Comparison of ENCODE assay signal across 14 cellular contexts in the genomic region with DNA sequence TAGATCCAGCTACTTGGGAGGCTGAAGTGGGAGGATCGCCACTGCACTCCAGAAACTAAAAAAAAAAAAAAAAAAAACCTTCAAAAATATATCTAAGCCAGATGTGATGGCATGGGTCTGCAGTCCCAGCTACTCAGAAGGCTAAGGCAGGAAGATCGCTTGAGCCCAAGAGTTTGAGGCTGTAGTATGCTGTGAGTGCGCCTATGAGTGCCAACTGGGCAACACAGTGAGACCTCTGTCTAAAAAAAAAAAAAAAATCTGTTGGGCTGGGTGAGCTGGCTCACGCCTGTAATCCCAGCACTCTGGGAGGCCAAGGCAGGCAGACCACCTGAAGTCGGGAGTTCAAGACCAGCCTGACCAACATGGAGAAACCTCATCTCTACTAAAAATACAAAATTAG. TPM values are rescaled to one million over a fixed set of nuclear protein-coding genes. Genes with fewer than 3 reads are reported as not detected.
DNase-seq lines count a peak whose midpoint lies in the region; ATAC-seq, FAIRE-seq and TF ChIP-seq lines count a peak whose summit lies in the region.
"Had no signal": no experiment of that assay in that cellular context is flagged by ENCODE, and none has a peak within 500 bp of the region (broad histone marks: within the 10 kb centered on the region; RNA-seq: fewer than 3 reads in every experiment).

No MANE protein-coding gene starts in this region.

- no peak for DNase-seq in activated T-cell treated with anti-CD3 and anti-CD28 coated beads, Interleukin-2, amount 50 U/mL, for 72 hours
- no peak for DNase-seq in activated T-cell treated with anti-CD3 and anti-CD28 coated beads, Interleukin-2, amount 50 U/mL, for 1 hour
- DNase-seq in K562 (ENCODE audit: extremely low read depth in 1 of 4, low spot score in 3 of 4) = no peak
- peak; percentile 14 for DNase-seq in sigmoid colon
- no peak for DNase-seq in kidney glomerular epithelial cell (lab: John Stamatoyannopoulos, UW)
- DNase-seq: 8988T; AML-193; CD4-positive, CD25-positive, alpha-beta regulatory T cell; DMS53; GF-D8 had no signal

- peak overlapping the region; percentile 44 for H3K27ac Mint-ChIP-seq in activated T-cell treated with anti-CD3 and anti-CD28 coated beads, Interleukin-2, amount 50 U/mL, for 72 hours

- H3K27me3 Mint-ChIP-seq in activated T-cell treated with anti-CD3 and anti-CD28 coated beads, Interleukin-2, amount 50 U/mL, for 72 hours (ENCODE audit: low read depth) = no peaks in the 10 kb centered on the region
- H3K27me3 Mint-ChIP-seq: CD4-positive, CD25-positive, alpha-beta regulatory T cell; IgD-negative memory B cell had no signal

- H3K4me1 ChIP-seq in K562 (replicated peaks in 1 of 2; ENCODE audit: control insufficient read depth in 2 of 2, insufficient read depth in 2 of 2, low read length in 2 of 2) (peaks cover 21 to 23% of the 10 kb centered on the region in 2 experiments), sigmoid colon (peaks cover 0 to 48% (median 45%) of the 10 kb centered on the region in 4 donors)

- no peak overlapping the region for H3K27ac ChIP-seq in K562 (ENCODE audit: extremely low read depth, low read depth, low read length)
- no peak overlapping the region for H3K27ac ChIP-seq in sigmoid colon
- H3K27ac ChIP-seq: BLaER1 treated with 17β-estradiol and CSF1 and Interleukin-3, amounts not matched to agents 10 nM and 100 nM had no signal

- H3K79me2 ChIP-seq in K562 (ENCODE audit: control insufficient read depth, insufficient read depth, low read length) = peaks cover 94% of the 10 kb centered on the region

- ATAC-seq in activated T-cell treated with anti-CD3 and anti-CD28 coated beads, Interleukin-2, amount 50 U/mL, for 72 hours (replicated peaks in 1 of 2) = no peak
- ATAC-seq in K562 = no peak
- no peak for ATAC-seq in HG03196 (IDR thresholded peaks at IDR 0.05; ENCODE audit: unreplicated experiment)
- ATAC-seq: HCT116 had no signal

- H3K27me3 ChIP-seq in K562 (ENCODE audit: control insufficient read depth in 2 of 2, insufficient read depth in 2 of 2, low read length in 2 of 2) (no peaks in the 10 kb centered on the region), sigmoid colon (no peaks in the 10 kb centered on the region)
- H3K27me3 ChIP-seq: BLaER1 treated with 17β-estradiol and CSF1 and Interleukin-3, amounts not matched to agents 10 nM and 100 nM had no signal

- no peak overlapping the region for H3K4me2 ChIP-seq in K562 (ENCODE audit: insufficient read depth, low read length)

- CTCF ChIA-PET in K562 (lab: Yijun Ruan, JAX; ENCODE audit: low intra/inter-chr PET ratio) = interaction anchor here (0.6 kb wide), 1 partner anchor 161 kb away, joined by 4 read pairs; no protein-coding TSS in a partner anchor

- H3K4me3 Mint-ChIP-seq in activated T-cell treated with anti-CD3 and anti-CD28 coated beads, Interleukin-2, amount 50 U/mL, for 72 hours = no peak overlapping the region

- no TSS peak for BruUV-seq in K562 (replicated peaks; lab: Mats Ljungman, UMichigan)

- H3K9me3 ChIP-seq in K562 (replicated peaks; ENCODE audit: control insufficient read depth, insufficient read depth, low read depth, low read length) (no peaks in the 10 kb centered on the region), sigmoid colon (no peaks in the 10 kb centered on the region)
- H3K9me3 ChIP-seq: BLaER1 treated with 17β-estradiol and CSF1 and Interleukin-3, amounts not matched to agents 10 nM and 100 nM had no signal

- WGBS in K562 (ENCODE audit: insufficient coverage, low coverage, missing lambda C conversion rate) = 96% methylated on average over 4 of the region's 5 CpGs
- 93 to 96% methylated on average over 5 of the region's 5 CpGs for WGBS in sigmoid colon, 2 donors

- peaks cover 13% of the 10 kb centered on the region for H4K20me1 ChIP-seq in K562 (replicated peaks; ENCODE audit: control insufficient read depth, insufficient read depth, low read length)

- POLR2A ChIA-PET in K562 (lab: Yijun Ruan, JAX) = interaction anchor here (0.6 to 6.2 kb wide), 7 partner anchors 8 to 337 kb away, joined by 3 to 113 read pairs (median 5); a partner anchor contains a TSS

- TF ChIP-seq EP300 in K562 (IDR thresholded peaks at IDR 0.05; ENCODE audit: low read length) = no peak
- TF ChIP-seq EP300 in sigmoid colon (IDR thresholded peaks at IDR 0.05) = no peak

- H3K4me1 Mint-ChIP-seq in activated T-cell treated with anti-CD3 and anti-CD28 coated beads, Interleukin-2, amount 50 U/mL, for 72 hours (ENCODE audit: low read depth) = peaks cover 79% of the 10 kb centered on the region

- no peak overlapping the region for H3K9ac ChIP-seq in K562 (ENCODE audit: insufficient read depth in 1 of 2, low read depth in 2 of 2, low read length in 2 of 2)

- TF ChIP-seq CTCF in K562 (IDR thresholded peaks at IDR 0.05 in 2 of 3, conservative IDR thresholded peaks at IDR 0.05 in 1 of 3; ENCODE audit: insufficient read depth in 2 of 3, low read depth in 1 of 3, low read length in 3 of 3) = no peak
- TF ChIP-seq CTCF in sigmoid colon (IDR thresholded peaks at IDR 0.05) = no peak

- no peak for TF ChIP-seq POLR2A in K562 (conservative IDR thresholded peaks at IDR 0.05)
- no peak for TF ChIP-seq POLR2A in sigmoid colon (IDR thresholded peaks at IDR 0.05)

- intact Hi-C loops in K562 (cut with micrococcal nuclease) (no loop called here), sigmoid colon (cut with DNase I) (no loop called here)

- H3K9me3 Mint-ChIP-seq in activated T-cell treated with anti-CD3 and anti-CD28 coated beads, Interleukin-2, amount 50 U/mL, for 72 hours = no peaks in the 10 kb centered on the region
- H3K9me3 Mint-ChIP-seq: CD4-positive, CD25-positive, alpha-beta regulatory T cell; IgD-negative memory B cell had no signal

- no peak for TF ChIP-seq RAD21 in K562 (CRISPR knock-in tag; conservative IDR thresholded peaks at IDR 0.05 in 1 of 2, IDR thresholded peaks at IDR 0.05 in 1 of 2)

- H3K9me1 ChIP-seq in K562 (ENCODE audit: control insufficient read depth, insufficient read depth, low read length) = no peaks in the 10 kb centered on the region

- FAIRE-seq in K562 (lab: Jason Lieb, UNC) = no peak

- in situ Hi-C loops in K562 (cut with MboI) = loop anchor here (5.0 to 10.0 kb wide), 2 partner anchors 98 to 124 kb away; a partner anchor contains a TSS

- H3K36me3 Mint-ChIP-seq in activated T-cell treated with anti-CD3 and anti-CD28 coated beads, Interleukin-2, amount 50 U/mL, for 72 hours (ENCODE audit: insufficient read depth in 2 of 2) = peaks cover 6 to 21% of the 10 kb centered on the region in 2 donors

- H3K36me3 ChIP-seq in K562 (ENCODE audit: control insufficient read depth, insufficient read depth, low read length) = peaks cover 62% of the 10 kb centered on the region
- H3K36me3 ChIP-seq in sigmoid colon = peaks cover 0 to 59% (median 11%) of the 10 kb centered on the region in 4 donors

- H2AFZ ChIP-seq in K562 (ENCODE audit: low read depth, low read length) = no peak overlapping the region

- no peak overlapping the region for H3K4me3 ChIP-seq in K562
- no peak overlapping the region for H3K4me3 ChIP-seq in sigmoid colon
- H3K4me3 ChIP-seq: BLaER1 treated with 17β-estradiol and CSF1 and Interleukin-3, amounts not matched to agents 10 nM and 100 nM had no signal

RNA-seq across cellular contexts. Expression of a gene that starts 2.8 kb away (rescaled TPM):
- 10 to 100 TPM; 22.5 to 23.5 TPM for total RNA-seq in activated T-cell treated with anti-CD3 and anti-CD28 coated beads, Interleukin-2, amount 50 U/mL, for 72 hours
- total RNA-seq in K562 (2011; cell fraction: chromatin; rRNA removed; ENCODE audit: low replicate concordance) = 21.6 and 37.5 TPM in 2 replicates
- 20.1 and 25.8 TPM in 2 replicates for total RNA-seq in K562 (2011; cell fraction: nucleolus; rRNA removed)
- total RNA-seq in K562 (2011; cell fraction: nucleoplasm; rRNA removed) = 37.9 and 46.2 TPM in 2 replicates
- total RNA-seq in K562 (2014; rRNA removed) (82.9 and 130 TPM in 2 replicates), K562 (2014; rRNA removed; fragmentation: Illumina TruSeq; extraction: Trizol) (68.2 and 79.6 TPM in 2 replicates), K562 (2015; rRNA removed; fragmentation: Illumina TruSeq; extraction: Trizol) (69.6 and 83.4 TPM in 2 replicates), K562 (2021) (52.9 and 54.9 TPM in 2 replicates), sigmoid colon (10 to 100 TPM; 28.1 to 36.6 (median 34.5) TPM)
- polyA plus RNA-seq in K562 (2011; rRNA removed) (84.9 and 110 TPM in 2 replicates), K562 (2014; fragmentation: Illumina TruSeq; extraction: Trizol) (59.5 and 75.0 TPM in 2 replicates), K562 (2014; fragmentation: Nextera tagmentation; extraction: Ambion mirVana) (100 to 1,000 TPM in 1 of 2 experiments, 10 to 100 TPM in 1; 89.7 to 114 TPM), K562 (2014; rRNA removed) (126 and 135 TPM in 2 replicates), sigmoid colon (100 to 1,000 TPM in 1 of 3 donors, 10 to 100 TPM in 2; 76.9 to 134 (median 93.7) TPM)
- 54.8 and 55.0 TPM in 2 replicates for polyA plus RNA-seq in K562 (2011; cell fraction: cytosol; rRNA removed)
- polyA plus RNA-seq in K562 (2011; cell fraction: nucleus; rRNA removed) = 33.4 and 48.1 TPM in 2 replicates
- polyA plus RNA-seq in K562 (2012) = 70.3 and 131 TPM in 2 replicates
- 21.0 and 21.1 TPM in 2 replicates for polyA minus RNA-seq in K562 (2011; rRNA and poly(A)+ RNA removed)
- 11.0 and 14.1 TPM in 2 replicates for polyA minus RNA-seq in K562 (2011; cell fraction: cytosol; rRNA and poly(A)+ RNA removed)
- 11.0 and 27.2 TPM in 2 replicates for polyA minus RNA-seq in K562 (2011; cell fraction: nucleus; rRNA and poly(A)+ RNA removed)

RNA-seq across cellular contexts. Expression of a gene that starts 6.4 kb away (rescaled TPM):
- 10 to 100 TPM; 72.0 to 81.3 TPM for total RNA-seq in activated T-cell treated with anti-CD3 and anti-CD28 coated beads, Interleukin-2, amount 50 U/mL, for 72 hours
- total RNA-seq in K562 (2011; cell fraction: chromatin; rRNA removed; ENCODE audit: low replicate concordance) = 202 and 543 TPM in 2 replicates
- 249 and 295 TPM in 2 replicates for total RNA-seq in K562 (2011; cell fraction: nucleolus; rRNA removed)
- total RNA-seq in K562 (2011; cell fraction: nucleoplasm; rRNA removed) = 177 and 202 TPM in 2 replicates
- total RNA-seq in K562 (2014; rRNA removed) (21.9 and 34.2 TPM in 2 replicates), K562 (2014; rRNA removed; fragmentation: Illumina TruSeq; extraction: Trizol) (14.9 and 15.0 TPM in 2 replicates), K562 (2015; rRNA removed; fragmentation: Illumina TruSeq; extraction: Trizol) (26.7 and 30.0 TPM in 2 replicates), K562 (2021) (43.4 and 45.6 TPM in 2 replicates), sigmoid colon (100 to 1,000 TPM in 1 of 4 donors, 10 to 100 TPM in 3; 42.5 to 138 (median 71.9) TPM)
- polyA plus RNA-seq in K562 (2011; rRNA removed) (35.1 and 76.4 TPM in 2 replicates), K562 (2014; fragmentation: Illumina TruSeq; extraction: Trizol) (40.7 and 51.3 TPM in 2 replicates), K562 (2014; fragmentation: Nextera tagmentation; extraction: Ambion mirVana) (1 to 10 TPM; 5.6 to 6.2 TPM), K562 (2014; rRNA removed) (38.4 and 47.8 TPM in 2 replicates), sigmoid colon (10 to 100 TPM; 34.8 to 64.8 (median 40.2) TPM)
- 51.3 and 87.4 TPM in 2 replicates for polyA plus RNA-seq in K562 (2011; cell fraction: cytosol; rRNA removed)
- 367 and 476 TPM in 2 replicates for polyA plus RNA-seq in K562 (2011; cell fraction: nucleus; rRNA removed)
- polyA plus RNA-seq in K562 (2012) = 41.4 and 84.7 TPM in 2 replicates
- 34.3 and 47.0 TPM in 2 replicates for polyA minus RNA-seq in K562 (2011; rRNA and poly(A)+ RNA removed)
- polyA minus RNA-seq in K562 (2011; cell fraction: cytosol; rRNA and poly(A)+ RNA removed) = 38.9 and 42.1 TPM in 2 replicates
- 56.4 and 72.0 TPM in 2 replicates for polyA minus RNA-seq in K562 (2011; cell fraction: nucleus; rRNA and poly(A)+ RNA removed)

RNA-seq across cellular contexts. Expression of a gene that starts 32.4 kb away (rescaled TPM):
- total RNA-seq in activated T-cell treated with anti-CD3 and anti-CD28 coated beads, Interleukin-2, amount 50 U/mL, for 72 hours = 100 to 1,000 TPM; 120 to 127 TPM
- total RNA-seq in K562 (2011; cell fraction: chromatin; rRNA removed; ENCODE audit: low replicate concordance) = 130 and 235 TPM in 2 replicates
- total RNA-seq in K562 (2011; cell fraction: nucleolus; rRNA removed) = 102 and 121 TPM in 2 replicates
- 108 and 109 TPM in 2 replicates for total RNA-seq in K562 (2011; cell fraction: nucleoplasm; rRNA removed)
- 27.2 and 32.1 TPM in 2 replicates for total RNA-seq in K562 (2014; rRNA removed)
- total RNA-seq in K562 (2014; rRNA removed; fragmentation: Illumina TruSeq; extraction: Trizol) = 12.5 and 14.7 TPM in 2 replicates
- total RNA-seq in K562 (2015; rRNA removed; fragmentation: Illumina TruSeq; extraction: Trizol) = 18.2 and 19.6 TPM in 2 replicates
- total RNA-seq in K562 (2021) = 33.9 and 35.7 TPM in 2 replicates
- polyA plus RNA-seq in K562 (2011; rRNA removed) = 23.8 and 31.6 TPM in 2 replicates
- polyA plus RNA-seq in K562 (2011; cell fraction: cytosol; rRNA removed) = 23.7 and 30.6 TPM in 2 replicates
- 99.8 and 108 TPM in 2 replicates for polyA plus RNA-seq in K562 (2011; cell fraction: nucleus; rRNA removed)
- polyA plus RNA-seq in K562 (2012) = 42.1 and 123 TPM in 2 replicates
- 22.6 TPM in 2 replicates for polyA plus RNA-seq in K562 (2014; fragmentation: Illumina TruSeq; extraction: Trizol)
- 1 to 10 TPM; 4.7 to 6.3 TPM for polyA plus RNA-seq in K562 (2014; fragmentation: Nextera tagmentation; extraction: Ambion mirVana)
- polyA plus RNA-seq in K562 (2014; rRNA removed) = 30.5 and 31.4 TPM in 2 replicates
- 22.0 and 23.5 TPM in 2 replicates for polyA minus RNA-seq in K562 (2011; rRNA and poly(A)+ RNA removed)
- 12.5 and 14.2 TPM in 2 replicates for polyA minus RNA-seq in K562 (2011; cell fraction: cytosol; rRNA and poly(A)+ RNA removed)
- polyA minus RNA-seq in K562 (2011; cell fraction: nucleus; rRNA and poly(A)+ RNA removed) = 44.3 and 53.9 TPM in 2 replicates
- 10 to 100 TPM; 23.9 to 56.2 (median 28.3) TPM for total RNA-seq in sigmoid colon
- polyA plus RNA-seq in sigmoid colon = 10 to 100 TPM in 2 of 3 donors, 1 to 10 TPM in 1; 3.9 to 21.0 (median 17.0) TPM

RNA-seq across cellular contexts. Expression of a gene that starts 34.8 kb away (rescaled TPM):
- total RNA-seq in activated T-cell treated with anti-CD3 and anti-CD28 coated beads, Interleukin-2, amount 50 U/mL, for 72 hours = 100 to 1,000 TPM; 105 to 119 TPM
- 185 and 253 TPM in 2 replicates for total RNA-seq in K562 (2011; cell fraction: chromatin; rRNA removed; ENCODE audit: low replicate concordance)
- 121 and 131 TPM in 2 replicates for total RNA-seq in K562 (2011; cell fraction: nucleolus; rRNA removed)
- total RNA-seq in K562 (2011; cell fraction: nucleoplasm; rRNA removed) = 132 and 136 TPM in 2 replicates
- total RNA-seq in K562 (2014; rRNA removed) = 70.5 and 99.4 TPM in 2 replicates
- 48.6 and 48.7 TPM in 2 replicates for total RNA-seq in K562 (2014; rRNA removed; fragmentation: Illumina TruSeq; extraction: Trizol)
- 55.5 and 59.4 TPM in 2 replicates for total RNA-seq in K562 (2015; rRNA removed; fragmentation: Illumina TruSeq; extraction: Trizol)
- total RNA-seq in K562 (2021) = 103 and 115 TPM in 2 replicates
- 97.4 and 150 TPM in 2 replicates for polyA plus RNA-seq in K562 (2011; rRNA removed)
- 116 and 140 TPM in 2 replicates for polyA plus RNA-seq in K562 (2011; cell fraction: cytosol; rRNA removed)
- polyA plus RNA-seq in K562 (2011; cell fraction: nucleus; rRNA removed) = 227 TPM in 2 replicates
- 94.4 and 137 TPM in 2 replicates for polyA plus RNA-seq in K562 (2012)
- 108 and 110 TPM in 2 replicates for polyA plus RNA-seq in K562 (2014; fragmentation: Illumina TruSeq; extraction: Trizol)
- 10 to 100 TPM; 19.0 to 88.4 TPM for polyA plus RNA-seq in K562 (2014; fragmentation: Nextera tagmentation; extraction: Ambion mirVana)
- polyA plus RNA-seq in K562 (2014; rRNA removed) = 64.7 and 68.8 TPM in 2 replicates
- 164 and 184 TPM in 2 replicates for polyA minus RNA-seq in K562 (2011; rRNA and poly(A)+ RNA removed)
- 98.3 and 102 TPM in 2 replicates for polyA minus RNA-seq in K562 (2011; cell fraction: cytosol; rRNA and poly(A)+ RNA removed)
- 40.7 and 54.6 TPM in 2 replicates for polyA minus RNA-seq in K562 (2011; cell fraction: nucleus; rRNA and poly(A)+ RNA removed)
- 10 to 100 TPM; 34.9 to 42.7 (median 39.0) TPM for total RNA-seq in sigmoid colon
- polyA plus RNA-seq in sigmoid colon = 10 to 100 TPM; 25.2 to 52.3 (median 29.8) TPM
